Comparison of ENCODE assay signal across 21 cellular contexts in genomic region chr9:21906878-21907277, GRCh38.
"Had no signal": no experiment of that assay in that cellular context is flagged by ENCODE, and none has a peak within 500 bp of the region (broad histone marks: within the 10 kb centered on the region; RNA-seq: fewer than 3 reads in every experiment).

No MANE protein-coding gene starts in this region.

- H3K27ac Mint-ChIP-seq: activated B cell treated with CpG ODN at 0.5 μM for 24 hours; activated CD4-positive, alpha-beta memory T cell treated with anti-CD3 and anti-CD28 coated beads for 36 hours; activated CD8-positive, alpha-beta memory T cell treated with anti-CD3 and anti-CD28 coated beads, Interleukin-2, amount 10 ng/mL, durations not matched to agents 7 days and 5 days; activated naive CD8-positive, alpha-beta T cell; brain; immature natural killer cell; natural killer cell had no signal

- H3K36me3 ChIP-seq: colonic mucosa, neutrophil had no signal

- FAIRE-seq: endometrium, urothelium cell line had no signal

- H3K4me3 Mint-ChIP-seq: activated B cell treated with CpG ODN at 0.5 μM for 24 hours; activated CD4-positive, alpha-beta memory T cell treated with anti-CD3 and anti-CD28 coated beads for 36 hours; activated CD8-positive, alpha-beta memory T cell treated with anti-CD3 and anti-CD28 coated beads, Interleukin-2, amount 10 ng/mL, durations not matched to agents 7 days and 5 days; activated naive CD8-positive, alpha-beta T cell; brain; immature natural killer cell; natural killer cell had no signal

- H3K4me1 Mint-ChIP-seq: brain, immature natural killer cell, natural killer cell had no signal

- H3K27ac ChIP-seq: colonic mucosa, neutrophil, tibial artery had no signal

- DNase-seq: activated B cell treated with CpG ODN at 0.5 μM for 24 hours; activated CD4-positive, alpha-beta memory T cell treated with anti-CD3 and anti-CD28 coated beads for 36 hours; activated CD4-positive, alpha-beta T cell treated with anti-CD3 and anti-CD28 coated beads for 4 hours; activated CD8-positive, alpha-beta memory T cell treated with anti-CD3 and anti-CD28 coated beads, Interleukin-2, amount 10 ng/mL, durations not matched to agents 7 days and 5 days; amygdala; central memory CD4-positive, alpha-beta T cell; colonic mucosa; erythroblast; immature natural killer cell; left cardiac atrium; natural killer cell; stimulated activated naive CD8-positive, alpha-beta T cell treated with anti-CD3 and anti-CD28 coated beads, Interleukin-15, Interleukin-2, amounts not matched to agents 100 U/mL and 50 U/mL, for 24 hours; substantia nigra; T-helper 1 cell; T-helper 9 cell; tibial artery had no signal

- H3K4me3 ChIP-seq: colonic mucosa, tibial artery had no signal

- H3K27me3 Mint-ChIP-seq: activated B cell treated with CpG ODN at 0.5 μM for 24 hours; activated CD4-positive, alpha-beta memory T cell treated with anti-CD3 and anti-CD28 coated beads for 36 hours; activated CD8-positive, alpha-beta memory T cell treated with anti-CD3 and anti-CD28 coated beads, Interleukin-2, amount 10 ng/mL, durations not matched to agents 7 days and 5 days; activated naive CD8-positive, alpha-beta T cell; brain had no signal

- H3K27me3 ChIP-seq: colonic mucosa, neutrophil, tibial artery had no signal

- ATAC-seq: activated CD8-positive, alpha-beta memory T cell treated with anti-CD3 and anti-CD28 coated beads, Interleukin-2, amount 10 ng/mL, durations not matched to agents 7 days and 5 days; left cardiac atrium; natural killer cell; stimulated activated naive CD8-positive, alpha-beta T cell treated with anti-CD3 and anti-CD28 coated beads, Interleukin-15, Interleukin-2, amounts not matched to agents 100 U/mL and 50 U/mL, for 24 hours had no signal

- H3K9me3 ChIP-seq: colonic mucosa, neutrophil had no signal

- H3K4me1 ChIP-seq: colonic mucosa, tibial artery had no signal
